9 cellular contexts compared by ENCODE assay signal in genomic region chr16:79381552-79382042, GRCh38.
DNase-seq lines count a peak whose midpoint lies in the region; ATAC-seq, FAIRE-seq and TF ChIP-seq lines count a peak whose summit lies in the region.
"Had no signal": no experiment of that assay in that cellular context is flagged by ENCODE, and none has a peak within 500 bp of the region (broad histone marks: within the 10 kb centered on the region; RNA-seq: fewer than 3 reads in every experiment).

No MANE protein-coding gene starts in this region.

- peak overlapping the region; percentile 71 to 95 (median 93) for H3K27ac Mint-ChIP-seq in CD4-positive, alpha-beta memory T cell

- CTCF ChIA-PET in CD4-positive, alpha-beta memory T cell (lab: Charles Lee; ENCODE audit: partially characterized antibody) = interaction anchor here (0.9 to 1.5 kb wide), 4 partner anchors 13 to 109 kb away, joined by 3 to 5 read pairs (median 3); no protein-coding TSS in a partner anchor

- peak overlapping the region; percentile 16 for H3K27ac ChIP-seq in CD4-positive, alpha-beta memory T cell (ENCODE audit: low read depth, low read length)
- H3K27ac ChIP-seq in Peyer's patch = peak overlapping the region in 3 of 4 donors; percentile 14 to 51 (median 28)
- H3K27ac ChIP-seq in pancreas = no peak overlapping the region
- no peak overlapping the region for H3K27ac ChIP-seq in SJCRH30
- H3K27ac ChIP-seq: SJSA1 had no signal

- H3K36me3 Mint-ChIP-seq in CD4-positive, alpha-beta memory T cell = no peaks in the 10 kb centered on the region

- peaks cover 34% of the 10 kb centered on the region for H3K4me1 ChIP-seq in CD4-positive, alpha-beta memory T cell (ENCODE audit: insufficient read depth, low read length)
- H3K4me1 ChIP-seq in Peyer's patch (no peaks in the 10 kb centered on the region), pancreas (no peaks in the 10 kb centered on the region), SJCRH30 (no peaks in the 10 kb centered on the region)
- H3K4me1 ChIP-seq: SJSA1 had no signal

- H3K27me3 Mint-ChIP-seq in CD4-positive, alpha-beta memory T cell = no peaks in the 10 kb centered on the region

- no peaks in the 10 kb centered on the region for H3K36me3 ChIP-seq in CD4-positive, alpha-beta memory T cell (ENCODE audit: insufficient read depth, low read length)
- H3K36me3 ChIP-seq in Peyer's patch (no peaks in the 10 kb centered on the region), pancreas (no peaks in the 10 kb centered on the region), SJCRH30 (no peaks in the 10 kb centered on the region)
- H3K36me3 ChIP-seq: SJSA1 had no signal

- H3K4me3 ChIP-seq in CD4-positive, alpha-beta memory T cell (ENCODE audit: low read length in 2 of 2) = peak overlapping the region in 1 of 2 donors; percentile 21
- no peak overlapping the region for H3K4me3 ChIP-seq in Peyer's patch
- no peak overlapping the region for H3K4me3 ChIP-seq in pancreas
- no peak overlapping the region for H3K4me3 ChIP-seq in SJCRH30
- H3K4me3 ChIP-seq: SJSA1 had no signal

- H3K4me1 Mint-ChIP-seq in CD4-positive, alpha-beta memory T cell = peaks cover 27 to 38% (median 33%) of the 10 kb centered on the region in 4 donors

- 41 to 43% methylated on average over 10 of the region's 10 CpGs for WGBS in pancreas, 2 donors

- ATAC-seq in pancreas = peak in 3 of 4 donors; percentile 26 to 66 (median 51)

- peak in 4 of 5 donors; percentile 24 to 39 (median 34) for DNase-seq in CD4-positive, alpha-beta memory T cell
- DNase-seq in Peyer's patch (no peak), globus pallidus (ENCODE audit: low spot score) (peak; percentile 28), pancreas (no peak), SJCRH30 (no peak), SIG-M5 treated with dmso at 0.1 percent for 504 hours (lab: John Stamatoyannopoulos, UW; ENCODE audit: unreplicated experiment) (no peak), KG1 (lab: John Stamatoyannopoulos, UW) (no peak), GM03348 (ENCODE audit: low spot score) (no peak)

- no peaks in the 10 kb centered on the region for H3K9me3 Mint-ChIP-seq in CD4-positive, alpha-beta memory T cell

- H3K27me3 ChIP-seq in CD4-positive, alpha-beta memory T cell (ENCODE audit: insufficient read depth, low read length) = no peaks in the 10 kb centered on the region
- no peaks in the 10 kb centered on the region for H3K27me3 ChIP-seq in Peyer's patch
- peaks cover 0 to 6% (median 0%) of the 10 kb centered on the region in 4 donors for H3K27me3 ChIP-seq in pancreas
- no peaks in the 10 kb centered on the region for H3K27me3 ChIP-seq in SJCRH30
- H3K27me3 ChIP-seq: SJSA1 had no signal

- no peak for TF ChIP-seq POLR2A in Peyer's patch (IDR thresholded peaks at IDR 0.05)

- TF ChIP-seq CTCF in Peyer's patch (IDR thresholded peaks at IDR 0.05) (no peak), pancreas (IDR thresholded peaks at IDR 0.05) (no peak)

- peak overlapping the region; percentile 67 to 85 (median 76) for H3K4me3 Mint-ChIP-seq in CD4-positive, alpha-beta memory T cell

- H3K9me3 ChIP-seq in CD4-positive, alpha-beta memory T cell (ENCODE audit: control insufficient read depth in 1 of 2, low read length in 2 of 2) = no peaks in the 10 kb centered on the region
- no peaks in the 10 kb centered on the region for H3K9me3 ChIP-seq in Peyer's patch
- H3K9me3 ChIP-seq in pancreas = no peaks in the 10 kb centered on the region
- H3K9me3 ChIP-seq in SJCRH30 (replicated peaks) = no peaks in the 10 kb centered on the region

- intact Hi-C loops in CD4-positive, alpha-beta memory T cell (cut with micrococcal nuclease) = loop anchor here (1.0 to 10.0 kb wide), 3 partner anchors 36 to 219 kb away; partner anchors contain the start of gene MAF
- intact Hi-C loops in pancreas (cut with DNase I) = no loop called here

- no peak for FAIRE-seq in pancreas (lab: Jason Lieb, UNC)

- POLR2A ChIA-PET in CD4-positive, alpha-beta memory T cell (lab: Charles Lee; ENCODE audit: partially characterized antibody) = interaction anchor here (1.2 to 3.2 kb wide), 7 partner anchors 19 to 219 kb away, joined by 3 to 23 read pairs (median 4); partner anchors contain the start of gene MAF

Comparison
In these comparisons a context has a peak if more than half of its experiments do, and no peak if none do; other contexts are left out.
1. DNase-seq: peak in CD4-positive, alpha-beta memory T cell (4 of 5) and globus pallidus (single experiment); none in Peyer's patch (0 of 3), pancreas (0 of 6), SJCRH30 (0 of 2), SIG-M5 treated with dmso at 0.1 percent for 504 hours (single experiment), KG1 (single experiment) and GM03348 (single experiment).
2. H3K27ac ChIP-seq: peak in CD4-positive, alpha-beta memory T cell (single experiment) and Peyer's patch (3 of 4); none in pancreas (0 of 4) and SJCRH30 (single experiment).